1 cellular context compared by ENCODE assay signal in genomic region chr1:3453891-3454810, GRCh38.
TF ChIP-seq lines count a peak whose summit lies in the region.

TSS of gene ARHGEF16 (plus strand) at chr1:3454665. CDS start at chr1:3463085, 8,420 bp downstream.

TF ChIP-seq in HepG2, 621 proteins besides CTCF, POLR2A, EP300 and RAD21 (continued from another document):
- TF ChIP-seq ZNF800 (CRISPR knock-in tag; IDR thresholded peaks at IDR 0.05) (peak; percentile 34; the same call in 1 of the 2 replicates), ZFP36 (IDR thresholded peaks at IDR 0.05; ENCODE audit: borderline replicate concordance, low read depth, low read length, partially characterized antibody) (peak; percentile 95), SNAPC5 (CRISPR knock-in tag; IDR thresholded peaks at IDR 0.05; ENCODE audit: borderline replicate concordance) (peak; percentile 47; the same call in 1 of the 2 replicates), NFIC (IDR thresholded peaks at IDR 0.05; ENCODE audit: low read length) (no peak), MAX (IDR thresholded peaks at IDR 0.05) (no peak), ZNF329 (CRISPR knock-in tag; IDR thresholded peaks at IDR 0.05; ENCODE audit: low read depth) (no peak), HOMEZ (CRISPR knock-in tag; IDR thresholded peaks at IDR 0.05; ENCODE audit: low read depth) (no peak), MTF2 (CRISPR knock-in tag; IDR thresholded peaks at IDR 0.05; ENCODE audit: borderline replicate concordance) (no peak), ZNF704 (CRISPR knock-in tag; IDR thresholded peaks at IDR 0.05; ENCODE audit: borderline replicate concordance) (no peak), PPARG (CRISPR knock-in tag; conservative IDR thresholded peaks at IDR 0.05) (no peak), KLF13 (CRISPR knock-in tag; IDR thresholded peaks at IDR 0.05) (no peak), CEBPG (CRISPR knock-in tag; IDR thresholded peaks at IDR 0.05) (no peak), RARG (CRISPR knock-in tag; IDR thresholded peaks at IDR 0.05; ENCODE audit: low read depth) (no peak), HMG20B (CRISPR knock-in tag; conservative IDR thresholded peaks at IDR 0.05) (no peak), ZNF577 (CRISPR knock-in tag; IDR thresholded peaks at IDR 0.05; ENCODE audit: borderline replicate concordance, low read depth) (no peak)
